16 cellular contexts compared by ENCODE assay signal in the genomic region with DNA sequence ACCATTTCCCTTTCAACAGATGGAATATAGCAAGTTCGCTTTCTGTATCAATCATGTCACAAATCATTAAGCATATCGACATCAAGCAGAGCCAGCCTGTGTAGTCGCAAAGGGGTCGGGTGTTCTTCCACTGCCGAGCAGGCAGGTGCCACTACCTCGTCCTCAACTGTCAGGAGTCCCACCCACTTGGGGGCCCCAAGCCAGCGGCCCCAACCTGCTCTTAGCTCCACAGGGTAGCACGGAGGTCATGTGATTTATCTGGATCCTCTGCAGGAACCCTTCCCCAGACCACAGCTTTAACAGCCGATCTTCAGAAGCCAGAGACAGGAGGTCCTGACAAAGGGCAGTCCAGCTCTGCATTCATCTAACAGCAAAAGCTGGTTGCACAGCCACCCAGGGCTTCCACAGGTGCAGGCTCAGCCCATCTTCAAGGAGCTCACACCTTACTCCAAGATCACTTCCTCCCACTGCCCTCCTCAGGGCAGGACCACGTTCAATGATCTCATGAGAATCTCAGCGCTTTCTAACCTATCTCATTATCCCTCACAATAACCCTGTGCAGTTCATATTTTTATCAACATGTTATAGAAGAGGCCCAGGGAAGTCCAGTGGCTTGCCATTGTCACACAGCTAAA.
DNase-seq lines count a peak whose midpoint lies in the region; ATAC-seq, FAIRE-seq and TF ChIP-seq lines count a peak whose summit lies in the region.
"Had no signal": no experiment of that assay in that cellular context is flagged by ENCODE, and none has a peak within 500 bp of the region (broad histone marks: within the 10 kb centered on the region; RNA-seq: fewer than 3 reads in every experiment).

No MANE protein-coding gene starts in this region.

- FAIRE-seq in astrocyte (lab: Jason Lieb, UNC): no peak

- H3K9me3 Mint-ChIP-seq in astrocyte (ENCODE audit: unreplicated experiment) (peaks cover 14% of the 10 kb centered on the region), nephron progenitor cell (no peaks in the 10 kb centered on the region)
- H3K9me3 Mint-ChIP-seq: IgD-negative memory B cell had no signal

- peaks cover 44% of the 10 kb centered on the region for H3K27me3 Mint-ChIP-seq in astrocyte (ENCODE audit: low read depth, unreplicated experiment)
- H3K27me3 Mint-ChIP-seq in nephron progenitor cell (ENCODE audit: low read depth, poor library complexity): peaks cover 3% of the 10 kb centered on the region

- no peak for ATAC-seq in left cardiac atrium
- ATAC-seq in GM21447 (IDR thresholded peaks at IDR 0.05; ENCODE audit: unreplicated experiment): no peak
- no peak for ATAC-seq in GM21528 (IDR thresholded peaks at IDR 0.05; ENCODE audit: low FRiP score, unreplicated experiment)

- intact Hi-C loops in cardiac septum (cut with DNase I): no loop called here
- intact Hi-C loops in left cardiac atrium (cut with DNase I): no loop called here

- H3K27me3 ChIP-seq in astrocyte (ENCODE audit: insufficient read depth, low read length): peaks cover 6% of the 10 kb centered on the region

- H3K27ac Mint-ChIP-seq in astrocyte (ENCODE audit: unreplicated experiment): no peak overlapping the region
- H3K27ac Mint-ChIP-seq in nephron progenitor cell: peak overlapping the region; percentile 3
- H3K27ac Mint-ChIP-seq: CD8-positive, alpha-beta memory T cell; IgD-negative memory B cell had no signal

- H3K36me3 Mint-ChIP-seq in astrocyte (ENCODE audit: low read depth, unreplicated experiment) (peaks cover 7% of the 10 kb centered on the region), nephron progenitor cell (ENCODE audit: low read depth) (no peaks in the 10 kb centered on the region)
- H3K36me3 Mint-ChIP-seq: CD8-positive, alpha-beta memory T cell; IgD-negative memory B cell had no signal

- no peak overlapping the region for H3K9ac ChIP-seq in astrocyte (ENCODE audit: low read length)

- H4K20me1 ChIP-seq in astrocyte (ENCODE audit: insufficient read depth, low read length): no peaks in the 10 kb centered on the region

- H3K4me3 ChIP-seq in astrocyte (ENCODE audit: insufficient read depth, low read depth, low read length): no peak overlapping the region
- H3K4me3 ChIP-seq: MG63 had no signal

- peaks cover 10% of the 10 kb centered on the region for H3K4me1 Mint-ChIP-seq in astrocyte (ENCODE audit: low read depth, unreplicated experiment)
- H3K4me1 Mint-ChIP-seq in nephron progenitor cell: peaks cover 51% of the 10 kb centered on the region
- H3K4me1 Mint-ChIP-seq: CD8-positive, alpha-beta memory T cell had no signal

- H3K4me1 ChIP-seq in astrocyte (ENCODE audit: insufficient read depth, low read length): no peaks in the 10 kb centered on the region

- H3K36me3 ChIP-seq in astrocyte (ENCODE audit: insufficient read depth, low read length): no peaks in the 10 kb centered on the region
- H3K36me3 ChIP-seq: MG63 had no signal

- TF ChIP-seq CTCF in astrocyte (IDR thresholded peaks at IDR 0.05; ENCODE audit: insufficient read depth, low read depth, low read length) (no peak), nephron progenitor cell (IDR thresholded peaks at IDR 0.05) (no peak)

- H3K4me2 ChIP-seq in astrocyte (ENCODE audit: low read length): no peak overlapping the region

- H3K79me2 ChIP-seq in astrocyte (ENCODE audit: insufficient read depth, low read length): no peaks in the 10 kb centered on the region

- H2AFZ ChIP-seq in astrocyte (ENCODE audit: low read depth, low read length): no peak overlapping the region

- H3K4me3 Mint-ChIP-seq in astrocyte (ENCODE audit: unreplicated experiment) (peak overlapping the region; percentile 34), nephron progenitor cell (no peak overlapping the region)
- H3K4me3 Mint-ChIP-seq: CD8-positive, alpha-beta memory T cell had no signal

- peaks cover 7% of the 10 kb centered on the region for H3K9me3 ChIP-seq in astrocyte (ENCODE audit: insufficient read depth, low read depth, low read length)
- H3K9me3 ChIP-seq: MG63 had no signal

- DNase-seq in cardiac septum (ENCODE audit: low spot score) (peak; percentile 29), left cardiac atrium (no peak), astrocyte (ENCODE audit: low read depth) (no peak), nephron progenitor cell (no peak), NCI-H2196 (lab: John Stamatoyannopoulos, UW; ENCODE audit: unreplicated experiment) (no peak)
- DNase-seq: C1 segment of cervical spinal cord; CD8-positive, alpha-beta memory T cell; HCEC 1CT; Karpas-422; MG63; NCI-H1105; NCI-H2081; NCI-H82 had no signal

- H3K27ac ChIP-seq in astrocyte (ENCODE audit: low read depth, low read length): no peak overlapping the region
